Comparison of ENCODE assay signal across 14 cellular contexts in the genomic region with DNA sequence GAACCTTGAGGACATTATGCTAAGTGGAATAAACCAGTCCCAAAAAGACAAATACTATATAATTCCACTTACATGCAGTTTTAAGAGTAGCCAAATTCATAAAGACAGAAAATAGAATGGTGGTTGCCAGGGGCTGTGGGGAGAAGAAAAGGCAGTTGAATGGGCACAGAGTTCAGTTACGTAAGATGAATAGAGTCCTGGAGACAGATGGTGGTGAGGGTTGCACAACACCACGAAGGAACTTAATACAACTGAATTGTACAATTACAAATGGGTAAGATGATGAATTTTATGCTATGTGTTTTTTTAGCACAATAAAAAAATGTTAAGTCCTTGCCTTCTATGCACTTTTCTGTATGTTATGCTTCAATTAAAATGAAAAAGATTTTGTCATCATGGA.
A peak's percentile ranks its signal among the peaks of the same experiment; 100 is the strongest.
DNase-seq lines count a peak whose midpoint lies in the region; ATAC-seq, FAIRE-seq and TF ChIP-seq lines count a peak whose summit lies in the region.
"Had no signal": no experiment of that assay in that cellular context is flagged by ENCODE, and none has a peak within 500 bp of the region (broad histone marks: within the 10 kb centered on the region; RNA-seq: fewer than 3 reads in every experiment).

No MANE protein-coding gene starts in this region.

- H3K4me3 ChIP-seq in HepG2 (replicated peaks in 1 of 3; ENCODE audit: insufficient read depth in 1 of 3, low read depth in 2 of 3, low read length in 3 of 3) (no peak overlapping the region), right lobe of liver (no peak overlapping the region)
- H3K4me3 ChIP-seq: SJSA1 had no signal

- H4K20me1 ChIP-seq in HepG2 (ENCODE audit: insufficient read depth, low read length): no peaks in the 10 kb centered on the region

- TF ChIP-seq CTCF in HepG2 (CRISPR knock-in tag; IDR thresholded peaks at IDR 0.05): no peak
- no peak for TF ChIP-seq CTCF in right lobe of liver (IDR thresholded peaks at IDR 0.05)

- ATAC-seq in HepG2 (no peak), right lobe of liver (no peak), GM18909 (IDR thresholded peaks at IDR 0.05; ENCODE audit: poor library complexity, unreplicated experiment) (no peak), HG02973 (IDR thresholded peaks at IDR 0.05; ENCODE audit: unreplicated experiment) (no peak)
- ATAC-seq: HCT116 had no signal

- no peak overlapping the region for H2AFZ ChIP-seq in HepG2 (ENCODE audit: low read length)

- CTCF ChIA-PET in HepG2 (lab: Yijun Ruan, JAX; ENCODE audit: low intra/inter-chr PET ratio, low total read pairs): no interaction called here

- TF ChIP-seq EP300 in HepG2 (IDR thresholded peaks at IDR 0.05; ENCODE audit: low read depth in 2 of 2, low read length in 2 of 2) (no peak), HepG2 (CRISPR knock-in tag; IDR thresholded peaks at IDR 0.05; ENCODE audit: borderline replicate concordance) (no peak)

- no peak overlapping the region for H3K4me2 ChIP-seq in HepG2 (ENCODE audit: low read depth, low read length)

- POLR2A ChIA-PET in HepG2 (lab: Yijun Ruan, JAX): no interaction called here

- no peak for TF ChIP-seq POLR2A in HepG2 (IDR thresholded peaks at IDR 0.05; ENCODE audit: insufficient read depth in 1 of 2, low read depth in 2 of 2, low read length in 2 of 2)
- no peak for TF ChIP-seq POLR2A in right lobe of liver (IDR thresholded peaks at IDR 0.05)

- DNase-seq in HepG2 (ENCODE audit: low spot score): no peak
- DNase-seq in right lobe of liver: no peak
- DNase-seq in SKM-1 treated with dmso at 0.1 percent for 144 hours (lab: John Stamatoyannopoulos, UW; ENCODE audit: unreplicated experiment): peak; percentile 93
- peak; percentile 74 for DNase-seq in fibroblast of peridontal ligament (ENCODE audit: extremely low read depth)
- DNase-seq in activated effector memory CD4-positive, alpha-beta T cell treated with Interleukin-2 at 50 U/mL for 16 hours: no peak
- no peak for DNase-seq in RPMI8226
- DNase-seq: activated CD4-positive, alpha-beta memory T cell treated with anti-CD3 and anti-CD28 coated beads for 36 hours; kidney glomerular epithelial cell; NCI-H2081; stimulated activated CD4-positive, alpha-beta T cell treated with anti-CD3 and anti-CD28 coated beads, Interleukin-15, amount 100 ng/mL, for 24 hours had no signal

- H3K4me1 ChIP-seq in HepG2 (ENCODE audit: insufficient read depth, low read length) (peaks cover 12% of the 10 kb centered on the region), right lobe of liver (peaks cover 0 to 11% (median 2%) of the 10 kb centered on the region in 4 donors)

- no peaks in the 10 kb centered on the region for H3K9me3 ChIP-seq in HepG2 (ENCODE audit: low read length)
- no peaks in the 10 kb centered on the region for H3K9me3 ChIP-seq in right lobe of liver
- H3K9me3 ChIP-seq: SJSA1 had no signal

- in situ Hi-C loops in HepG2 (cut with HindIII; ENCODE audit: extremely low pct_ligation_motif_present, low pct_unique_long_range_greater_than_20kb): no loop called here

- peaks cover 3% of the 10 kb centered on the region for H3K79me2 ChIP-seq in HepG2 (ENCODE audit: insufficient read depth, low read length)

- BruUV-seq in HepG2 (replicated peaks; lab: Mats Ljungman, UMichigan): no TSS peak

- H3K9ac ChIP-seq in HepG2 (ENCODE audit: insufficient read depth, low read depth, low read length): no peak overlapping the region

- no peak for TF ChIP-seq RAD21 in HepG2 (CRISPR knock-in tag; IDR thresholded peaks at IDR 0.05)

- H3K36me3 ChIP-seq in HepG2 (replicated peaks in 1 of 2; ENCODE audit: control insufficient read depth in 1 of 2, insufficient read depth in 2 of 2, low read length in 2 of 2) (no peaks in the 10 kb centered on the region), right lobe of liver (no peaks in the 10 kb centered on the region)
- H3K36me3 ChIP-seq: SJSA1 had no signal

- H3K27me3 ChIP-seq in HepG2 (ENCODE audit: control insufficient read depth in 1 of 2, insufficient read depth in 2 of 2, low read length in 2 of 2) (no peaks in the 10 kb centered on the region), right lobe of liver (no peaks in the 10 kb centered on the region)
- H3K27me3 ChIP-seq: SJSA1 had no signal

- H3K27ac ChIP-seq in HepG2 (ENCODE audit: extremely low read length, insufficient read depth, low read length) (no peak overlapping the region), right lobe of liver (no peak overlapping the region)
- H3K27ac ChIP-seq: SJSA1 had no signal

- no peak for FAIRE-seq in HepG2 (lab: Jason Lieb, UNC)

- WGBS in HepG2 (ENCODE audit: low lambda C conversion rate): 76% methylated on average over 2 of the region's 2 CpGs
- 44% methylated on average over 2 of the region's 2 CpGs for WGBS in right lobe of liver (ENCODE audit: insufficient coverage, low coverage, low lambda C conversion rate, missing lambda C conversion rate)

- intact Hi-C loops in HepG2 (cut with micrococcal nuclease; ENCODE audit: unreplicated experiment): no loop called here
- intact Hi-C loops in right lobe of liver (cut with DNase I): no loop called here

TF ChIP-seq in HepG2, 621 proteins besides CTCF, POLR2A, EP300 and RAD21:
- 0 out of 2 replicates have a peak, but pooled peaks have one; percentile 11 for TF ChIP-seq CEBPG (CRISPR knock-in tag; IDR thresholded peaks at IDR 0.05)
- peak; percentile 64 for TF ChIP-seq CEBPB (IDR thresholded peaks at IDR 0.05; ENCODE audit: borderline replicate concordance, low read depth, low read length)
- TF ChIP-seq PAWR (CRISPR knock-in tag; IDR thresholded peaks at IDR 0.05; ENCODE audit: borderline replicate concordance): no peak

Comparison
In these comparisons a context has a peak if more than half of its experiments do, and no peak if none do; other contexts are left out.
1. DNase-seq: peak in SKM-1 treated with dmso at 0.1 percent for 144 hours (single experiment) and fibroblast of peridontal ligament (single experiment); none in HepG2 (single experiment), right lobe of liver (0 of 3), activated effector memory CD4-positive, alpha-beta T cell treated with Interleukin-2 at 50 U/mL for 16 hours (single experiment) and RPMI8226 (single experiment).